8 cellular contexts compared by ENCODE assay signal in genomic region chr12:3752741-3753486, GRCh38. TPM values are rescaled to one million over a fixed set of nuclear protein-coding genes. Genes with fewer than 3 reads are reported as not detected.
DNase-seq lines count a peak whose midpoint lies in the region; ATAC-seq, FAIRE-seq and TF ChIP-seq lines count a peak whose summit lies in the region.

TSS of gene CRACR2A (minus strand) at chr12:3753109. CDS start at chr12:3696999, 56,110 bp downstream.

- peak; percentile 70; the same call in 1 of the 2 replicates for TF ChIP-seq POLR2A in GM12892 (IDR thresholded peaks at IDR 0.05; ENCODE audit: low read depth, low read length)

- peak within 1 kb of the TSS; percentile 76 for H3K9ac ChIP-seq in mucosa of stomach (ENCODE audit: low read length)

- H3K36me3 ChIP-seq in effector memory CD4-positive, alpha-beta T cell (ENCODE audit: control insufficient read depth, insufficient read depth, low read length), result no peaks in the 10 kb centered on the region
- H3K36me3 ChIP-seq in mucosa of stomach (ENCODE audit: control insufficient read depth, insufficient read depth, low read length), result no peaks in the 10 kb centered on the region

- H3K27ac ChIP-seq in effector memory CD4-positive, alpha-beta T cell (ENCODE audit: insufficient read depth, low read length, poor library complexity, severe bottlenecking), result peak within 1 kb of the TSS; percentile 93

- H3K27ac Mint-ChIP-seq in activated CD4-positive, alpha-beta T cell treated with anti-CD3 and anti-CD28 coated beads, Interleukin-2, amount 10 ng/mL, durations not matched to agents 7 days and 5 days, result peak within 1 kb of the TSS; percentile 97

- FAIRE-seq in GM12892 (lab: Jason Lieb, UNC), result no peak

- DNase-seq in GM12892 (ENCODE audit: insufficient read length), result peak; percentile 88
- DNase-seq in NCI-H1092 treated with DMSO at 0.1 percent for 48 hours (lab: John Stamatoyannopoulos, UW), result peak; percentile 35
- DNase-seq in activated CD4-positive, alpha-beta T cell treated with anti-CD3 and anti-CD28 coated beads, Interleukin-2, amount 10 ng/mL, durations not matched to agents 7 days and 5 days, result peak; percentile 86
- DNase-seq in effector memory CD4-positive, alpha-beta T cell, result peak; percentile 66 to 73 (median 71)
- peak; percentile 69 to 83 for DNase-seq in stimulated activated CD8-positive, alpha-beta memory T cell treated with anti-CD3 and anti-CD28 coated beads, Interleukin-7, amount 100 ng/mL, for 4 hours (ENCODE audit: low read depth in 2 of 2)
- DNase-seq in cerebellar nuclear complex (lab: John Stamatoyannopoulos, UW), result no peak

- H3K27me3 ChIP-seq in effector memory CD4-positive, alpha-beta T cell (replicated peaks; ENCODE audit: control insufficient read depth, insufficient read depth, low read length, poor library complexity, severe bottlenecking), result no peaks in the 10 kb centered on the region
- no peaks in the 10 kb centered on the region for H3K27me3 ChIP-seq in mucosa of stomach (ENCODE audit: control insufficient read depth, insufficient read depth, low read length)

- H3K9me3 ChIP-seq in effector memory CD4-positive, alpha-beta T cell (ENCODE audit: control insufficient read depth, low read length), result no peaks in the 10 kb centered on the region
- no peaks in the 10 kb centered on the region for H3K9me3 ChIP-seq in mucosa of stomach (ENCODE audit: control insufficient read depth, low read length)

- CTCF ChIA-PET in activated CD4-positive, alpha-beta T cell treated with anti-CD3 and anti-CD28 coated beads, Interleukin-2, amount 10 ng/mL, durations not matched to agents 7 days and 5 days (lab: Charles Lee), result interaction anchor here (0.8 to 1.3 kb wide), 7 partner anchors 10 to 453 kb away, joined by 3 to 8 read pairs (median 4); no protein-coding TSS in a partner anchor

- peaks cover 44% of the 10 kb centered on the region for H3K4me1 ChIP-seq in effector memory CD4-positive, alpha-beta T cell (ENCODE audit: control insufficient read depth, insufficient read depth, low read length, poor library complexity, severe bottlenecking)
- peaks cover 42% of the 10 kb centered on the region for H3K4me1 ChIP-seq in mucosa of stomach (ENCODE audit: control insufficient read depth, insufficient read depth, low read length)

- H3K36me3 Mint-ChIP-seq in activated CD4-positive, alpha-beta T cell treated with anti-CD3 and anti-CD28 coated beads, Interleukin-2, amount 10 ng/mL, durations not matched to agents 7 days and 5 days (ENCODE audit: low read depth), result peaks cover 30% of the 10 kb centered on the region

- POLR2A ChIA-PET in activated CD4-positive, alpha-beta T cell treated with anti-CD3 and anti-CD28 coated beads, Interleukin-2, amount 10 ng/mL, durations not matched to agents 7 days and 5 days (lab: Charles Lee), result interaction anchor here (1.2 to 1.3 kb wide), 2 partner anchors 11 to 24 kb away, joined by 3 to 5 read pairs; no protein-coding TSS in a partner anchor

- peak within 1 kb of the TSS; percentile 72 for H3K4me3 ChIP-seq in effector memory CD4-positive, alpha-beta T cell (ENCODE audit: insufficient read depth, low read depth, low read length, poor library complexity, severe bottlenecking)
- H3K4me3 ChIP-seq in mucosa of stomach (ENCODE audit: low read length), result peak within 1 kb of the TSS; percentile 35

- no peaks in the 10 kb centered on the region for H3K9me3 Mint-ChIP-seq in activated CD4-positive, alpha-beta T cell treated with anti-CD3 and anti-CD28 coated beads, Interleukin-2, amount 10 ng/mL, durations not matched to agents 7 days and 5 days

- H3K27me3 Mint-ChIP-seq in activated CD4-positive, alpha-beta T cell treated with anti-CD3 and anti-CD28 coated beads, Interleukin-2, amount 10 ng/mL, durations not matched to agents 7 days and 5 days, result no peaks in the 10 kb centered on the region

- peak within 1 kb of the TSS; percentile 84 for H3K4me3 Mint-ChIP-seq in activated CD4-positive, alpha-beta T cell treated with anti-CD3 and anti-CD28 coated beads, Interleukin-2, amount 10 ng/mL, durations not matched to agents 7 days and 5 days

- peaks cover 63% of the 10 kb centered on the region for H3K4me1 Mint-ChIP-seq in activated CD4-positive, alpha-beta T cell treated with anti-CD3 and anti-CD28 coated beads, Interleukin-2, amount 10 ng/mL, durations not matched to agents 7 days and 5 days

- ATAC-seq in HG02571 (IDR thresholded peaks at IDR 0.05; ENCODE audit: unreplicated experiment), result peak; percentile 85

RNA-seq across cellular contexts. Expression of gene CRACR2A, which starts in this region (rescaled TPM):
- 8.8 TPM for polyA plus RNA-seq in GM12892 (2012; ENCODE audit: missing spikeins)
- 10 to 100 TPM; 33.3 to 39.5 TPM for total RNA-seq in activated CD4-positive, alpha-beta T cell treated with anti-CD3 and anti-CD28 coated beads, Interleukin-2, amount 10 ng/mL, durations not matched to agents 7 days and 5 days

Comparison
In these comparisons a context has a peak if more than half of its experiments do, and no peak if none do; other contexts are left out.
1. DNase-seq: peak in GM12892 (single experiment), NCI-H1092 treated with DMSO at 0.1 percent for 48 hours (single experiment), activated CD4-positive, alpha-beta T cell treated with anti-CD3 and anti-CD28 coated beads, Interleukin-2, amount 10 ng/mL, durations not matched to agents 7 days and 5 days (single experiment), effector memory CD4-positive, alpha-beta T cell (3 of 3) and stimulated activated CD8-positive, alpha-beta memory T cell treated with anti-CD3 and anti-CD28 coated beads, Interleukin-7, amount 100 ng/mL, for 4 hours (2 of 2); none in cerebellar nuclear complex (0 of 2).